In the genomic region with DNA sequence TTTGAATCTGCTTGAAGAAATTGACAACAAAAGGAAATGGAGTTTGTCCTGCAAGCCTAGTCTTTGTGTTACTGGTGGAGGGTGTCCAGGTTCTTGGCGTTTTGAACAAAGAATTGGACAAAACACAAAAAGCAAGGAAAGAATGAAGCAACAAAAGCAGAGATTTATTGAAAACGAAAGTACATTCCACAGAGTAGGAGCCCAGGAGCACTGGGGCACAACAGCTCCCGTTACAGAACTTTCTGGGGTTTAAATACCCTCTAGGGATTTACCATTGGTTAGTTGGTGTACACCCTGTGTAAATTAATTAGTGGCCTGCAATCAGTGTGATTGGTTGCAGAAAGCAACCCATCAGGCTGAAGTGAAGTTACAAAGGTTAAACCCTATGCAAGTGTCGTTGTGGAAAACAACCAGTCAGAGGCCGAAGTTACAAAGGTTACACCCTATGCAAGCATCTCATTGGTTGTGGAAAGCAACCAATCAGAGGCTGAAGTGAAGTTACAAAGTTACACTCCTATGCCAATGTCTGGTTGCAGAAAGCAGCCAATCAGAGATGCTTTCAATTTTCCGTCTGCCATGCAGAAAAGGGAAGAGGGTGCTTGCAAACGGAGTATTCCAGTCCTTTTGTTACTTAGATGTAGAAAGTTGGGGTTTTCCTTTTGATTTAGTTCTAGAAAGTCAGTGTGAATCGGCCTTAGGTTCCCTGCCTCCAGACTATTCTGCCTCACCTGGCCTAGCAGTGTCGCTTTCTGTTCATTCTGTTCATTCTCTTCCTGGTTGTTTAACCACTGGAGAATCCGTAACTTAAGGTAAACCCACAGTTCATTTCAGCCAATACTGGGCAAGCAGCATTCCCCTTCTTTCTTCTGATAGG, we compare ENCODE assay signal across 1 cellular context.
TF ChIP-seq lines count a peak whose summit lies in the region.

No MANE protein-coding gene starts in this region.

TF ChIP-seq in liver, 16 proteins besides CTCF, POLR2A, EP300 and RAD21 (continued from another document):
- TF ChIP-seq, protein P1, sequence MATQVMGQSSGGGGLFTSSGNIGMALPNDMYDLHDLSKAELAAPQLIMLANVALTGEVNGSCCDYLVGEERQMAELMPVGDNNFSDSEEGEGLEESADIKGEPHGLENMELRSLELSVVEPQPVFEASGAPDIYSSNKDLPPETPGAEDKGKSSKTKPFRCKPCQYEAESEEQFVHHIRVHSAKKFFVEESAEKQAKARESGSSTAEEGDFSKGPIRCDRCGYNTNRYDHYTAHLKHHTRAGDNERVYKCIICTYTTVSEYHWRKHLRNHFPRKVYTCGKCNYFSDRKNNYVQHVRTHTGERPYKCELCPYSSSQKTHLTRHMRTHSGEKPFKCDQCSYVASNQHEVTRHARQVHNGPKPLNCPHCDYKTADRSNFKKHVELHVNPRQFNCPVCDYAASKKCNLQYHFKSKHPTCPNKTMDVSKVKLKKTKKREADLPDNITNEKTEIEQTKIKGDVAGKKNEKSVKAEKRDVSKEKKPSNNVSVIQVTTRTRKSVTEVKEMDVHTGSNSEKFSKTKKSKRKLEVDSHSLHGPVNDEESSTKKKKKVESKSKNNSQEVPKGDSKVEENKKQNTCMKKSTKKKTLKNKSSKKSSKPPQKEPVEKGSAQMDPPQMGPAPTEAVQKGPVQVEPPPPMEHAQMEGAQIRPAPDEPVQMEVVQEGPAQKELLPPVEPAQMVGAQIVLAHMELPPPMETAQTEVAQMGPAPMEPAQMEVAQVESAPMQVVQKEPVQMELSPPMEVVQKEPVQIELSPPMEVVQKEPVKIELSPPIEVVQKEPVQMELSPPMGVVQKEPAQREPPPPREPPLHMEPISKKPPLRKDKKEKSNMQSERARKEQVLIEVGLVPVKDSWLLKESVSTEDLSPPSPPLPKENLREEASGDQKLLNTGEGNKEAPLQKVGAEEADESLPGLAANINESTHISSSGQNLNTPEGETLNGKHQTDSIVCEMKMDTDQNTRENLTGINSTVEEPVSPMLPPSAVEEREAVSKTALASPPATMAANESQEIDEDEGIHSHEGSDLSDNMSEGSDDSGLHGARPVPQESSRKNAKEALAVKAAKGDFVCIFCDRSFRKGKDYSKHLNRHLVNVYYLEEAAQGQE (IDR thresholded peaks at IDR 0.05), result no peak
